In the genomic region with DNA sequence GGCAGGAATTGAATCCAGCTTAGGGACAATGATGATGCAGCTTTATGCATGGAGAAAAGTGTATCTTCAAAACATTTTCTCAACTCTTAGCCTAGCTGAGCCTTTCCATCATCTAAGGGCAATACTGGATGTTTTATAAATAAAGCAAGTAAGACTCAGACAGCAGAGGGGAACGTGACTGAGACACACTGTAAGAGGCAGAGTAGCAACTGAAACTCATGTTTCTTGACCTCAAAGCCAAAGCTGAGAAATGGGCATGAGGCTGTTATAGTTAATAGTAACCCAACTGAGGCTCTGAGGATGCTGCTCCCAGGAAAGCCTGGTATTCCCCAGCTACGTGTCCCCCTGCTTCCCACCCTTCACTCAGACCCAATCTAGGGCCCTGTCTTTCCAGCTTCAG, we compare ENCODE assay signal across 17 cellular contexts. TPM values are rescaled to one million over a fixed set of nuclear protein-coding genes. Genes with fewer than 3 reads are reported as not detected.
A peak's percentile ranks its signal among the peaks of the same experiment; 100 is the strongest.
DNase-seq lines count a peak whose midpoint lies in the region; ATAC-seq and TF ChIP-seq lines count a peak whose summit lies in the region.
"Had no signal": no experiment of that assay in that cellular context is flagged by ENCODE, and none has a peak within 500 bp of the region (broad histone marks: within the 10 kb centered on the region; RNA-seq: fewer than 3 reads in every experiment).

No MANE protein-coding gene starts in this region.

- CTCF ChIA-PET in T-cell (lab: Charles Lee): no interaction called here

- peak in 1 of 3 donors; percentile 45 for ATAC-seq in natural killer cell
- no peak for ATAC-seq in natural killer cell treated with Interleukin-12 subunit alpha and Interleukin-12 subunit beta and Interleukin-15 and Interleukin-18, amount 100 ng/mL, for 72 hours
- ATAC-seq in GM21723 (IDR thresholded peaks at IDR 0.05; ENCODE audit: unreplicated experiment): peak; percentile 61
- peak; percentile 61 for ATAC-seq in HG03066 (IDR thresholded peaks at IDR 0.05; ENCODE audit: low read depth, unreplicated experiment)
- ATAC-seq in T-cell (replicated peaks in 1 of 4): no peak
- ATAC-seq: naive thymus-derived CD8-positive, alpha-beta T cell had no signal

- DNase-seq in natural killer cell (no peak), T-cell (no peak), NCI-H526 (lab: John Stamatoyannopoulos, UW) (no peak), NCI-H82 (lab: John Stamatoyannopoulos, UW) (no peak)
- no peak for DNase-seq in natural killer cell treated with Interleukin-12 subunit alpha and Interleukin-12 subunit beta and Interleukin-15 and Interleukin-18, amount 100 ng/mL, for 72 hours (ENCODE audit: low spot score)
- DNase-seq in activated T-cell treated with anti-CD3 and anti-CD28 coated beads, Interleukin-2, amount 50 U/mL, for 24 hours: no peak
- DNase-seq: 8988T; activated gamma-delta T cell treated with Interleukin-2 at 50 U/mL for 16 hours; aorta; colonic mucosa; DMS79; naive thymus-derived CD8-positive, alpha-beta T cell; NCI-H1694 treated with DMSO at 0.1 percent for 48 hours; NCI-H526 treated with DMSO at 0.1 percent for 48 hours; substantia nigra had no signal

- POLR2A ChIA-PET in T-cell (lab: Charles Lee): interaction anchor here in 1 of 2 donors (0.7 kb wide), 1 partner anchor 15 kb away, joined by 3 read pairs; no protein-coding TSS in a partner anchor

- H3K27ac Mint-ChIP-seq in natural killer cell (peak overlapping the region; percentile 13 to 52), T-cell (no peak overlapping the region)
- no peak overlapping the region for H3K27ac Mint-ChIP-seq in natural killer cell treated with Interleukin-12 subunit alpha and Interleukin-12 subunit beta and Interleukin-15 and Interleukin-18, amount 100 ng/mL, for 72 hours
- H3K27ac Mint-ChIP-seq in activated T-cell treated with anti-CD3 and anti-CD28 coated beads, Interleukin-2, amount 50 U/mL, for 24 hours: no peak overlapping the region

- H3K27me3 Mint-ChIP-seq in natural killer cell (ENCODE audit: low read depth in 2 of 2): no peaks in the 10 kb centered on the region
- peaks cover 0 to 6% of the 10 kb centered on the region in 2 donors for H3K27me3 Mint-ChIP-seq in natural killer cell treated with Interleukin-12 subunit alpha and Interleukin-12 subunit beta and Interleukin-15 and Interleukin-18, amount 100 ng/mL, for 72 hours
- H3K27me3 Mint-ChIP-seq in activated T-cell treated with anti-CD3 and anti-CD28 coated beads, Interleukin-2, amount 50 U/mL, for 24 hours: peaks cover 32% of the 10 kb centered on the region
- H3K27me3 Mint-ChIP-seq in T-cell: peaks cover 0 to 7% of the 10 kb centered on the region in 2 donors
- H3K27me3 Mint-ChIP-seq: naive thymus-derived CD8-positive, alpha-beta T cell had no signal

- no peak for TF ChIP-seq CTCF in natural killer cell (IDR thresholded peaks at IDR 0.05)

- H3K4me3 Mint-ChIP-seq in natural killer cell: no peak overlapping the region
- no peak overlapping the region for H3K4me3 Mint-ChIP-seq in natural killer cell treated with Interleukin-12 subunit alpha and Interleukin-12 subunit beta and Interleukin-15 and Interleukin-18, amount 100 ng/mL, for 72 hours
- H3K4me3 Mint-ChIP-seq in activated T-cell treated with anti-CD3 and anti-CD28 coated beads, Interleukin-2, amount 50 U/mL, for 24 hours: no peak overlapping the region
- H3K4me3 Mint-ChIP-seq in T-cell: no peak overlapping the region
- H3K4me3 Mint-ChIP-seq: naive thymus-derived CD8-positive, alpha-beta T cell had no signal

- H3K36me3 Mint-ChIP-seq in natural killer cell: no peaks in the 10 kb centered on the region
- no peaks in the 10 kb centered on the region for H3K36me3 Mint-ChIP-seq in natural killer cell treated with Interleukin-12 subunit alpha and Interleukin-12 subunit beta and Interleukin-15 and Interleukin-18, amount 100 ng/mL, for 72 hours
- H3K36me3 Mint-ChIP-seq in activated T-cell treated with anti-CD3 and anti-CD28 coated beads, Interleukin-2, amount 50 U/mL, for 24 hours (ENCODE audit: low read depth): no peaks in the 10 kb centered on the region
- H3K36me3 Mint-ChIP-seq in T-cell: peaks cover 17% of the 10 kb centered on the region

- peaks cover 64 to 72% of the 10 kb centered on the region in 2 donors for H3K4me1 Mint-ChIP-seq in natural killer cell
- peaks cover 59 to 60% of the 10 kb centered on the region in 2 donors for H3K4me1 Mint-ChIP-seq in natural killer cell treated with Interleukin-12 subunit alpha and Interleukin-12 subunit beta and Interleukin-15 and Interleukin-18, amount 100 ng/mL, for 72 hours (ENCODE audit: low read depth in 2 of 2)
- H3K4me1 Mint-ChIP-seq in activated T-cell treated with anti-CD3 and anti-CD28 coated beads, Interleukin-2, amount 50 U/mL, for 24 hours (ENCODE audit: low read depth): peaks cover 29% of the 10 kb centered on the region
- H3K4me1 Mint-ChIP-seq in T-cell: peaks cover 12 to 40% (median 21%) of the 10 kb centered on the region in 3 donors

- no peaks in the 10 kb centered on the region for H3K9me3 Mint-ChIP-seq in natural killer cell
- no peaks in the 10 kb centered on the region for H3K9me3 Mint-ChIP-seq in natural killer cell treated with Interleukin-12 subunit alpha and Interleukin-12 subunit beta and Interleukin-15 and Interleukin-18, amount 100 ng/mL, for 72 hours
- no peaks in the 10 kb centered on the region for H3K9me3 Mint-ChIP-seq in activated T-cell treated with anti-CD3 and anti-CD28 coated beads, Interleukin-2, amount 50 U/mL, for 24 hours
- H3K9me3 Mint-ChIP-seq in T-cell: no peaks in the 10 kb centered on the region
- H3K9me3 Mint-ChIP-seq: naive thymus-derived CD8-positive, alpha-beta T cell had no signal

- intact Hi-C loops in natural killer cell (cut with micrococcal nuclease): no loop called here

RNA-seq across cellular contexts. Expression of a gene that starts 44.6 kb away (rescaled TPM):
- total RNA-seq in natural killer cell: 10 to 100 TPM; 52.3 to 69.1 (median 64.2) TPM
- total RNA-seq in natural killer cell treated with Interleukin-12 subunit alpha and Interleukin-12 subunit beta and Interleukin-15 and Interleukin-18, amount 100 ng/mL, for 72 hours: 10 to 100 TPM; 21.6 to 36.0 TPM
- total RNA-seq in T-cell: 10 to 100 TPM; 23.7 to 27.4 (median 27.2) TPM

Comparison
In these comparisons a context has a peak if more than half of its experiments do, and no peak if none do; other contexts are left out.
1. H3K27ac Mint-ChIP-seq: peak in natural killer cell (2 of 2); none in natural killer cell treated with Interleukin-12 subunit alpha and Interleukin-12 subunit beta and Interleukin-15 and Interleukin-18, amount 100 ng/mL, for 72 hours (0 of 2), activated T-cell treated with anti-CD3 and anti-CD28 coated beads, Interleukin-2, amount 50 U/mL, for 24 hours (single experiment) and T-cell (0 of 2).
2. ATAC-seq: peak in GM21723 (single experiment) and HG03066 (single experiment); none in natural killer cell treated with Interleukin-12 subunit alpha and Interleukin-12 subunit beta and Interleukin-15 and Interleukin-18, amount 100 ng/mL, for 72 hours (0 of 2) and T-cell (0 of 4).